Comparison of ENCODE assay signal across 16 cellular contexts in genomic region chr15:66134284-66134683, GRCh38.
A peak's percentile ranks its signal among the peaks of the same experiment; 100 is the strongest.
DNase-seq lines count a peak whose midpoint lies in the region; ATAC-seq and TF ChIP-seq lines count a peak whose summit lies in the region.
"Had no signal": no experiment of that assay in that cellular context is flagged by ENCODE, and none has a peak within 500 bp of the region (broad histone marks: within the 10 kb centered on the region; RNA-seq: fewer than 3 reads in every experiment).

No MANE protein-coding gene starts in this region.

- intact Hi-C loops in Right ventricle myocardium inferior (cut with DNase I): no loop called here
- intact Hi-C loops in Right ventricle myocardium superior (cut with DNase I): no loop called here
- intact Hi-C loops in CD8-positive, alpha-beta T cell (cut with DNase I, micrococcal nuclease): no loop called here

- H3K9ac ChIP-seq in neural progenitor cell: no peak overlapping the region
- H3K9ac ChIP-seq: GM23248 had no signal

- peaks cover 52% of the 10 kb centered on the region for H3K4me1 Mint-ChIP-seq in neural progenitor cell
- peaks cover 12% of the 10 kb centered on the region for H3K4me1 Mint-ChIP-seq in CD8-positive, alpha-beta T cell (ENCODE audit: low read depth)
- H3K4me1 Mint-ChIP-seq: CD14-positive monocyte had no signal

- H3K36me3 Mint-ChIP-seq in neural progenitor cell: no peaks in the 10 kb centered on the region
- no peaks in the 10 kb centered on the region for H3K36me3 Mint-ChIP-seq in CD8-positive, alpha-beta T cell
- H3K36me3 Mint-ChIP-seq: CD14-positive monocyte; CD8-positive, alpha-beta memory T cell had no signal

- H3K27ac ChIP-seq in cingulate gyrus (ENCODE audit: low read depth, low read length): peak overlapping the region; percentile 96
- no peak overlapping the region for H3K27ac ChIP-seq in neural progenitor cell
- no peak overlapping the region for H3K27ac ChIP-seq in CD8-positive, alpha-beta T cell (ENCODE audit: low read depth, low read length)
- H3K27ac ChIP-seq: 22Rv1, GM23248 had no signal

- CTCF ChIA-PET in CD8-positive, alpha-beta T cell (lab: Charles Lee): no interaction called here

- H3K4me3 ChIP-seq in neural progenitor cell: no peak overlapping the region
- no peak overlapping the region for H3K4me3 ChIP-seq in CD8-positive, alpha-beta T cell (ENCODE audit: low read depth, low read length)
- H3K4me3 ChIP-seq: GM23248 had no signal

- no peaks in the 10 kb centered on the region for H3K9me3 Mint-ChIP-seq in neural progenitor cell
- no peaks in the 10 kb centered on the region for H3K9me3 Mint-ChIP-seq in CD8-positive, alpha-beta T cell
- H3K9me3 Mint-ChIP-seq: CD14-positive monocyte; CD8-positive, alpha-beta memory T cell had no signal

- no peak for TF ChIP-seq CTCF in neural progenitor cell (IDR thresholded peaks at IDR 0.05)
- no peak for TF ChIP-seq CTCF in CD8-positive, alpha-beta T cell (IDR thresholded peaks at IDR 0.05)

- peaks cover 9% of the 10 kb centered on the region for H3K27me3 Mint-ChIP-seq in neural progenitor cell (ENCODE audit: insufficient read depth, low read depth)
- H3K27me3 Mint-ChIP-seq in CD8-positive, alpha-beta T cell (ENCODE audit: low read depth): no peaks in the 10 kb centered on the region

- H3K79me2 ChIP-seq in neural progenitor cell (ENCODE audit: low read depth): no peaks in the 10 kb centered on the region

- ATAC-seq in Right ventricle myocardium inferior (no peak), Right ventricle myocardium superior (ENCODE audit: poor library complexity) (no peak), GM18511 (IDR thresholded peaks at IDR 0.05; ENCODE audit: unreplicated experiment) (no peak)
- ATAC-seq in CD8-positive, alpha-beta T cell: no peak
- ATAC-seq: HepG2 had no signal

- no peak overlapping the region for H2AFZ ChIP-seq in neural progenitor cell (replicated peaks)
- H2AFZ ChIP-seq: GM23248 had no signal

- POLR2A ChIA-PET in CD8-positive, alpha-beta T cell (lab: Charles Lee): no interaction called here

- no peaks in the 10 kb centered on the region for H3K9me3 ChIP-seq in neural progenitor cell (ENCODE audit: low read depth)
- H3K9me3 ChIP-seq in CD8-positive, alpha-beta T cell (ENCODE audit: low read length): no peaks in the 10 kb centered on the region
- H3K9me3 ChIP-seq: Caco-2 had no signal

- DNase-seq in Right ventricle myocardium inferior (ENCODE audit: missing footprints) (peak; percentile 21), Right ventricle myocardium superior (no peak), neural progenitor cell (ENCODE audit: low spot score) (no peak), retina (no peak), anterior cingulate cortex (lab: John Stamatoyannopoulos, UW) (no peak)
- DNase-seq in CD8-positive, alpha-beta T cell: no peak
- DNase-seq: Caco-2; CD8-positive, alpha-beta memory T cell; DND-41; GF-D8; GM23248 had no signal

- H3K4me2 ChIP-seq in neural progenitor cell: no peak overlapping the region

- H3K4me1 ChIP-seq in neural progenitor cell: peaks cover 39% of the 10 kb centered on the region
- no peaks in the 10 kb centered on the region for H3K4me1 ChIP-seq in CD8-positive, alpha-beta T cell (ENCODE audit: insufficient read depth, low read length)
- H3K4me1 ChIP-seq: Caco-2 had no signal

- peaks cover 13% of the 10 kb centered on the region for H4K20me1 ChIP-seq in neural progenitor cell (ENCODE audit: low read depth)

- H3K36me3 ChIP-seq in neural progenitor cell: no peaks in the 10 kb centered on the region
- H3K36me3 ChIP-seq in CD8-positive, alpha-beta T cell (ENCODE audit: insufficient read depth, low read length): no peaks in the 10 kb centered on the region

- peaks cover 27% of the 10 kb centered on the region for H3F3A ChIP-seq in neural progenitor cell (ENCODE audit: low read depth)

- H3K27ac Mint-ChIP-seq in neural progenitor cell: peak overlapping the region; percentile 40
- no peak overlapping the region for H3K27ac Mint-ChIP-seq in CD8-positive, alpha-beta T cell
- H3K27ac Mint-ChIP-seq: CD14-positive monocyte; CD8-positive, alpha-beta memory T cell had no signal

- no peak overlapping the region for H3K4me3 Mint-ChIP-seq in neural progenitor cell
- H3K4me3 Mint-ChIP-seq in CD8-positive, alpha-beta T cell: no peak overlapping the region
- H3K4me3 Mint-ChIP-seq: CD14-positive monocyte; CD8-positive, alpha-beta memory T cell had no signal

- H3K27me3 ChIP-seq in neural progenitor cell: no peaks in the 10 kb centered on the region
- H3K27me3 ChIP-seq in CD8-positive, alpha-beta T cell (ENCODE audit: insufficient read depth, low read length): no peaks in the 10 kb centered on the region
